ENCODE assay signal across 7 cellular contexts in genomic region chr15:80173022-80173759, GRCh38. TPM values are rescaled to one million over a fixed set of nuclear protein-coding genes. Genes with fewer than 3 reads are reported as not detected.
DNase-seq lines count a peak whose midpoint lies in the region; ATAC-seq and TF ChIP-seq lines count a peak whose summit lies in the region.

No MANE protein-coding gene starts in this region.

- H2BK120ac ChIP-seq in neuronal stem cell (ENCODE audit: low read depth, low read length) = no peak overlapping the region

- H3K9ac ChIP-seq in neuronal stem cell (ENCODE audit: low read depth, low read length, poor library complexity) = peak overlapping the region; percentile 65

- H3K23ac ChIP-seq in neuronal stem cell (ENCODE audit: low read depth, low read length, poor library complexity) = peak overlapping the region; percentile 14

- H3K4ac ChIP-seq in neuronal stem cell (ENCODE audit: low read length) = no peak overlapping the region

- H3K27me3 ChIP-seq in esophagus muscularis mucosa (no peaks in the 10 kb centered on the region), neuronal stem cell (ENCODE audit: control insufficient read depth in 3 of 3, insufficient read depth in 3 of 3, low read depth in 1 of 3, low read length in 3 of 3) (no peaks in the 10 kb centered on the region), testis (no peaks in the 10 kb centered on the region)

- no peak overlapping the region for H4K8ac ChIP-seq in neuronal stem cell (ENCODE audit: low read depth, low read length)

- 61% methylated on average over 8 of the region's 10 CpGs for WGBS in esophagus muscularis mucosa
- no CpG with 5 or more reads among the region's 10 CpGs for WGBS in neuronal stem cell (ENCODE audit: extremely low coverage in 2 of 2, insufficient read length in 2 of 2, insufficient replicate concordance in 1 of 2), 2 donors
- 56 to 66% methylated on average over 8 to 10 of the region's 10 CpGs for WGBS in testis, 2 donors

- no peaks in the 10 kb centered on the region for H3K79me1 ChIP-seq in neuronal stem cell (ENCODE audit: low read depth, low read length)

- H4K91ac ChIP-seq in neuronal stem cell (ENCODE audit: low read depth, low read length, poor library complexity) = no peak overlapping the region

- DNase-seq in GM12865 (ENCODE audit: low read depth) (peak; percentile 82), NCI-H748 (lab: John Stamatoyannopoulos, UW; ENCODE audit: unreplicated experiment) (peak; percentile 55), esophagus muscularis mucosa (ENCODE audit: extremely low spot score) (no peak), neuronal stem cell (ENCODE audit: low spot score) (peak; percentile 45), testis (peak; percentile 77)
- peak; percentile 71 for DNase-seq in activated CD8-positive, alpha-beta memory T cell treated with anti-CD3 and anti-CD28 coated beads, Interleukin-2, amount 50 U/mL, for 4 hours

- intact Hi-C loops in esophagus muscularis mucosa (cut with DNase I) (no loop called here), testis (cut with DNase I; ENCODE audit: low total_unique reads) (no loop called here)

- H3K36me3 ChIP-seq in esophagus muscularis mucosa = peaks cover 4 to 73% (median 23%) of the 10 kb centered on the region in 4 donors
- peaks cover 5 to 6% of the 10 kb centered on the region in 2 donors for H3K36me3 ChIP-seq in neuronal stem cell (replicated peaks in 1 of 2; ENCODE audit: control insufficient read depth in 2 of 2, insufficient read depth in 2 of 2, low read length in 2 of 2)
- H3K36me3 ChIP-seq in testis (ENCODE audit: low read depth, missing control alignments) = no peaks in the 10 kb centered on the region

- H2AFZ ChIP-seq in neuronal stem cell (ENCODE audit: low read length) = no peak overlapping the region

- H3K4me3 ChIP-seq in GM12865 (ENCODE audit: low read depth, low read length) (no peak overlapping the region), esophagus muscularis mucosa (no peak overlapping the region), neuronal stem cell (ENCODE audit: low read length in 2 of 2) (no peak overlapping the region), testis (no peak overlapping the region)

- peak overlapping the region; percentile 46 for H2BK15ac ChIP-seq in neuronal stem cell (ENCODE audit: low read length)

- peaks cover 5 to 17% (median 11%) of the 10 kb centered on the region in 4 donors for H3K4me1 ChIP-seq in esophagus muscularis mucosa
- peaks cover 0 to 3% of the 10 kb centered on the region in 2 donors for H3K4me1 ChIP-seq in neuronal stem cell (ENCODE audit: control insufficient read depth in 2 of 2, insufficient read depth in 1 of 2, low read depth in 1 of 2, low read length in 2 of 2)
- peaks cover 12% of the 10 kb centered on the region for H3K4me1 ChIP-seq in testis

- TF ChIP-seq POLR2A in esophagus muscularis mucosa (IDR thresholded peaks at IDR 0.05; ENCODE audit: low read depth) (no peak), testis (IDR thresholded peaks at IDR 0.05) (no peak)

- H3K27ac ChIP-seq in esophagus muscularis mucosa (replicated peaks in 1 of 4) (no peak overlapping the region), neuronal stem cell (replicated peaks; ENCODE audit: low read length) (no peak overlapping the region), testis (no peak overlapping the region)

- no peak overlapping the region for H3K14ac ChIP-seq in neuronal stem cell (ENCODE audit: low read length)

- H2AK5ac ChIP-seq in neuronal stem cell (ENCODE audit: low read depth, low read length) = peak overlapping the region; percentile 82

- no peak overlapping the region for H2BK5ac ChIP-seq in neuronal stem cell (ENCODE audit: low read length)

- TF ChIP-seq CTCF in GM12865 (IDR thresholded peaks at IDR 0.05; ENCODE audit: insufficient read depth, low read depth, low read length, missing control alignments) (peak; percentile 85), esophagus muscularis mucosa (IDR thresholded peaks at IDR 0.05) (peak; percentile 51 to 72 (median 71)), testis (IDR thresholded peaks at IDR 0.05) (peak; percentile 18 to 46 (median 30))

- H3K9me3 ChIP-seq in esophagus muscularis mucosa (no peaks in the 10 kb centered on the region), neuronal stem cell (replicated peaks in 1 of 2; ENCODE audit: control insufficient read depth in 2 of 2, insufficient read depth in 1 of 2, low read depth in 1 of 2, low read length in 2 of 2) (no peaks in the 10 kb centered on the region), testis (no peaks in the 10 kb centered on the region)

- no peak for TF ChIP-seq EP300 in esophagus muscularis mucosa (IDR thresholded peaks at IDR 0.05)

- no peak overlapping the region for H3K4me2 ChIP-seq in neuronal stem cell (ENCODE audit: insufficient read depth, low read length, poor library complexity, severe bottlenecking)

- H2BK12ac ChIP-seq in neuronal stem cell (ENCODE audit: low read length) = no peak overlapping the region

- H3K18ac ChIP-seq in neuronal stem cell (ENCODE audit: low read length) = peak overlapping the region; percentile 50

- ATAC-seq in HG02678 (IDR thresholded peaks at IDR 0.05; ENCODE audit: unreplicated experiment) = peak; percentile 64

RNA-seq across cellular contexts. Expression of gene FAH, which starts 20.4 kb away (rescaled TPM):
- total RNA-seq in esophagus muscularis mucosa (10 to 100 TPM; 11.1 to 15.0 (median 14.0) TPM), testis (10 to 100 TPM; 58.4 to 75.0 TPM)
- 8.8 TPM for polyA plus RNA-seq in neuronal stem cell (2013, experiment 1 of 2)
- 7.9 TPM for polyA plus RNA-seq in neuronal stem cell (2013, experiment 2 of 2)
- polyA plus RNA-seq in testis (ENCODE audit: insufficient read depth, low read depth, low replicate concordance) = 49.0 TPM

Comparison
In these comparisons a context has a peak if more than half of its experiments do, and no peak if none do; other contexts are left out.
1. CTCF ChIP-seq: peak in every context shown above with its lines; median percentile 85 in GM12865; 71 in esophagus muscularis mucosa; 30 in testis.